In genomic region chr1:155527672-155528071, GRCh38 we compare ENCODE assay signal across 23 cellular contexts. TPM values are rescaled to one million over a fixed set of nuclear protein-coding genes. Genes with fewer than 3 reads are reported as not detected.
DNase-seq lines count a peak whose midpoint lies in the region; ATAC-seq and TF ChIP-seq lines count a peak whose summit lies in the region.
"Had no signal": no experiment of that assay in that cellular context is flagged by ENCODE, and none has a peak within 500 bp of the region (broad histone marks: within the 10 kb centered on the region; RNA-seq: fewer than 3 reads in every experiment).

No MANE protein-coding gene starts in this region.

- peaks cover 99% of the 10 kb centered on the region for H3K79me2 ChIP-seq in GM23338 (replicated peaks; ENCODE audit: insufficient read depth)

- TF ChIP-seq POLR2A in breast epithelium (IDR thresholded peaks at IDR 0.05) = no peak

- peaks cover 17% of the 10 kb centered on the region for H3K4me1 Mint-ChIP-seq in MCF 10A (ENCODE audit: insufficient read depth, unreplicated experiment)
- peaks cover 14% of the 10 kb centered on the region; the same call in 2 of the 3 replicates for H3K4me1 Mint-ChIP-seq in GM23338

- H3K4me3 Mint-ChIP-seq in MCF 10A (ENCODE audit: unreplicated experiment) = no peak overlapping the region
- H3K4me3 Mint-ChIP-seq in GM23338 = no peak overlapping the region
- H3K4me3 Mint-ChIP-seq: activated CD8-positive, alpha-beta memory T cell treated with anti-CD3 and anti-CD28 coated beads, Interleukin-2, amount 10 ng/mL, durations not matched to agents 7 days and 5 days; T-cell had no signal

- no peak overlapping the region for H3K4me2 ChIP-seq in GM23338

- CTCF ChIA-PET in MCF 10A (lab: Yijun Ruan, JAX) = interaction anchor here (0.6 to 1.1 kb wide), 3 partner anchors 125 to 276 kb away, joined by 3 to 6 read pairs (median 5); no protein-coding TSS in a partner anchor

- POLR2A ChIA-PET in MCF 10A (lab: Yijun Ruan, JAX) = interaction anchor here (0.9 to 1.6 kb wide), 6 partner anchors 9 to 35 kb away, joined by 3 to 8 read pairs (median 4); partner anchors contain the start of gene ASH1L

- peaks cover 43% of the 10 kb centered on the region for H4K20me1 ChIP-seq in GM23338 (replicated peaks; ENCODE audit: insufficient read depth)

- H3K36me3 ChIP-seq in breast epithelium (no peaks in the 10 kb centered on the region), psoas muscle (ENCODE audit: insufficient read depth in 1 of 2, low read depth in 1 of 2) (no peaks in the 10 kb centered on the region), GM23338 (ENCODE audit: insufficient read depth) (no peaks in the 10 kb centered on the region)
- H3K36me3 ChIP-seq: right lobe of liver, upper lobe of left lung had no signal

- H3K9me2 ChIP-seq in GM23338 (ENCODE audit: insufficient read depth) = no peaks in the 10 kb centered on the region

- H3K9me3 Mint-ChIP-seq in MCF 10A (ENCODE audit: unreplicated experiment) = no peaks in the 10 kb centered on the region
- no peaks in the 10 kb centered on the region for H3K9me3 Mint-ChIP-seq in GM23338
- H3K9me3 Mint-ChIP-seq: activated naive CD4-positive, alpha-beta T cell treated with anti-CD3 and anti-CD28 coated beads, Interleukin-2, amount 50 U/mL, for 72 hours; T-cell had no signal

- H3K27ac Mint-ChIP-seq in MCF 10A (ENCODE audit: low read depth, unreplicated experiment) (no peak overlapping the region), GM23338 (no peak overlapping the region)
- H3K27ac Mint-ChIP-seq: activated CD8-positive, alpha-beta memory T cell treated with anti-CD3 and anti-CD28 coated beads, Interleukin-2, amount 10 ng/mL, durations not matched to agents 7 days and 5 days; activated naive CD4-positive, alpha-beta T cell treated with anti-CD3 and anti-CD28 coated beads, Interleukin-2, amount 50 U/mL, for 72 hours; T-cell had no signal

- ATAC-seq in psoas muscle = peak in 3 of 4 donors; percentile 35 to 54 (median 44)
- ATAC-seq in HG02885 (IDR thresholded peaks at IDR 0.05; ENCODE audit: poor library complexity, unreplicated experiment) = no peak
- ATAC-seq in GM23338 = no peak
- ATAC-seq: activated CD8-positive, alpha-beta memory T cell treated with anti-CD3 and anti-CD28 coated beads, Interleukin-2, amount 10 ng/mL, durations not matched to agents 7 days and 5 days; activated naive CD4-positive, alpha-beta T cell treated with anti-CD3 and anti-CD28 coated beads, Interleukin-2, amount 50 U/mL, for 72 hours; T-cell had no signal

- no peak overlapping the region for H3K27ac ChIP-seq in breast epithelium
- H3K27ac ChIP-seq in psoas muscle = no peak overlapping the region
- no peak overlapping the region for H3K27ac ChIP-seq in GM23338 (ENCODE audit: low read depth)
- H3K27ac ChIP-seq: HL-60, right lobe of liver, upper lobe of left lung had no signal

- H3K27me3 ChIP-seq in breast epithelium (no peaks in the 10 kb centered on the region), psoas muscle (ENCODE audit: insufficient read depth in 3 of 3, low read length in 2 of 3) (no peaks in the 10 kb centered on the region), GM23338 (ENCODE audit: insufficient read depth) (no peaks in the 10 kb centered on the region)
- H3K27me3 ChIP-seq: right lobe of liver, upper lobe of left lung had no signal

- H3K4me3 ChIP-seq in breast epithelium = no peak overlapping the region
- no peak overlapping the region for H3K4me3 ChIP-seq in psoas muscle
- H3K4me3 ChIP-seq in GM23338 = no peak overlapping the region
- H3K4me3 ChIP-seq: right lobe of liver, upper lobe of left lung had no signal

- no peaks in the 10 kb centered on the region for H3K4me1 ChIP-seq in breast epithelium
- H3K4me1 ChIP-seq in psoas muscle = peaks cover 61% of the 10 kb centered on the region
- H3K4me1 ChIP-seq in GM23338 (ENCODE audit: insufficient read depth) = peaks cover 7% of the 10 kb centered on the region

- WGBS in psoas muscle, 3 donors = 71 to 82% (median 73%) methylated on average over 6 of the region's 6 CpGs

- BruUV-seq in MCF 10A (replicated peaks; lab: Mats Ljungman, UMichigan) = no TSS peak

- H2AFZ ChIP-seq in GM23338 = no peak overlapping the region

- H3K36me3 Mint-ChIP-seq in MCF 10A (ENCODE audit: insufficient read depth, unreplicated experiment) (peaks cover 20% of the 10 kb centered on the region), GM23338 (ENCODE audit: low read depth) (no peaks in the 10 kb centered on the region)
- H3K36me3 Mint-ChIP-seq: activated naive CD4-positive, alpha-beta T cell treated with anti-CD3 and anti-CD28 coated beads, Interleukin-2, amount 50 U/mL, for 72 hours had no signal

- intact Hi-C loops in MCF 10A (cut with micrococcal nuclease) = no loop called here
- intact Hi-C loops in breast epithelium (cut with DNase I; ENCODE audit: low total_unique reads) = no loop called here
- intact Hi-C loops in psoas muscle (cut with DNase I) = no loop called here

- H3K9me3 ChIP-seq in breast epithelium (no peaks in the 10 kb centered on the region), psoas muscle (no peaks in the 10 kb centered on the region)
- H3K9me3 ChIP-seq: right lobe of liver, upper lobe of left lung had no signal

- peak; percentile 42 for DNase-seq in MCF 10A (ENCODE audit: unreplicated experiment)
- DNase-seq in breast epithelium (ENCODE audit: low spot score in 2 of 2) = no peak
- peak; percentile 15 for DNase-seq in RPMI7951 (ENCODE audit: low read depth)
- peak; percentile 58 for DNase-seq in islet precursor cell
- no peak for DNase-seq in psoas muscle
- DNase-seq in DMS53 treated with DMSO at 0.1 percent for 48 hours (lab: John Stamatoyannopoulos, UW; ENCODE audit: unreplicated experiment) = no peak
- DNase-seq in GM23338 (ENCODE audit: low spot score) = no peak
- DNase-seq: activated CD4-positive, alpha-beta T cell treated with anti-CD3 and anti-CD28 coated beads for 48 hours; activated CD8-positive, alpha-beta memory T cell treated with anti-CD3 and anti-CD28 coated beads, Interleukin-2, amount 10 ng/mL, durations not matched to agents 7 days and 5 days; DMS79 treated with DMSO at 0.1 percent for 48 hours; erythroblast; hippocampal formation; NCI-H187; NCI-H345; occipital lobe; SIG-M5; stimulated activated CD4-positive, alpha-beta T cell treated with anti-CD3 and anti-CD28 coated beads, Interleukin-15, amount 100 ng/mL, for 24 hours; T-cell had no signal

- no peak for TF ChIP-seq CTCF in MCF 10A (IDR thresholded peaks at IDR 0.05; ENCODE audit: unreplicated experiment)
- no peak for TF ChIP-seq CTCF in breast epithelium (IDR thresholded peaks at IDR 0.05)
- TF ChIP-seq CTCF in psoas muscle (IDR thresholded peaks at IDR 0.05) = no peak
- no peak for TF ChIP-seq CTCF in GM23338 (conservative IDR thresholded peaks at IDR 0.05; ENCODE audit: low read depth in 2 of 2)

- no peaks in the 10 kb centered on the region; the same call in 1 of the 2 replicates for H3F3A ChIP-seq in GM23338 (replicated peaks; ENCODE audit: low read depth)

- H3K27me3 Mint-ChIP-seq in MCF 10A (ENCODE audit: insufficient read depth, unreplicated experiment) = no peaks in the 10 kb centered on the region
- H3K27me3 Mint-ChIP-seq in GM23338 (ENCODE audit: insufficient read depth, low read depth, poor library complexity) = no peaks in the 10 kb centered on the region
- H3K27me3 Mint-ChIP-seq: activated CD8-positive, alpha-beta memory T cell treated with anti-CD3 and anti-CD28 coated beads, Interleukin-2, amount 10 ng/mL, durations not matched to agents 7 days and 5 days; T-cell had no signal

TF ChIP-seq in GM23338, 12 proteins besides CTCF, POLR2A, EP300 and RAD21 (continues in another document):
- TF ChIP-seq, protein P1, sequence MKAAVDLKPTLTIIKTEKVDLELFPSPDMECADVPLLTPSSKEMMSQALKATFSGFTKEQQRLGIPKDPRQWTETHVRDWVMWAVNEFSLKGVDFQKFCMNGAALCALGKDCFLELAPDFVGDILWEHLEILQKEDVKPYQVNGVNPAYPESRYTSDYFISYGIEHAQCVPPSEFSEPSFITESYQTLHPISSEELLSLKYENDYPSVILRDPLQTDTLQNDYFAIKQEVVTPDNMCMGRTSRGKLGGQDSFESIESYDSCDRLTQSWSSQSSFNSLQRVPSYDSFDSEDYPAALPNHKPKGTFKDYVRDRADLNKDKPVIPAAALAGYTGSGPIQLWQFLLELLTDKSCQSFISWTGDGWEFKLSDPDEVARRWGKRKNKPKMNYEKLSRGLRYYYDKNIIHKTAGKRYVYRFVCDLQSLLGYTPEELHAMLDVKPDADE (IDR thresholded peaks at IDR 0.05) = no peak
- no peak for TF ChIP-seq EZH2 (IDR thresholded peaks at IDR 0.05; ENCODE audit: low read depth, unreplicated experiment)
- no peak for TF ChIP-seq POLR2AphosphoS5 (IDR thresholded peaks at IDR 0.05; ENCODE audit: low read depth)

RNA-seq across cellular contexts. Expression of gene ASH1L, which starts 34.9 kb away (rescaled TPM):
- total RNA-seq in MCF 10A (2022) (59.1 and 66.8 TPM in 2 replicates), breast epithelium (100 to 1,000 TPM in 1 of 3 donors, 10 to 100 TPM in 2; 83.2 to 103 (median 85.6) TPM), psoas muscle (10 to 100 TPM; 41.6 to 52.0 (median 47.6) TPM)
- total RNA-seq in RPMI7951 (2014; rRNA removed; shearing (Covaris generic)) = 14.0 and 19.8 TPM in 2 replicates
- polyA plus RNA-seq in psoas muscle (10 to 100 TPM in 1 of 3 donors, 1 to 10 TPM in 2; 6.5 to 29.0 (median 7.8) TPM), GM23338 (2016; fragmentation: Nextera tagmentation; extraction: Ambion mirVana) (17.7 and 24.7 TPM in 2 replicates)
- 17.4 and 23.6 TPM in 2 replicates for total RNA-seq in GM23338 (2014; rRNA removed; shearing (Covaris generic))

Comparison
In these comparisons a context has a peak if more than half of its experiments do, and no peak if none do; other contexts are left out.
1. DNase-seq: peak in MCF 10A (single experiment), RPMI7951 (single experiment) and islet precursor cell (single experiment); none in breast epithelium (0 of 2), psoas muscle (0 of 2), DMS53 treated with DMSO at 0.1 percent for 48 hours (single experiment) and GM23338 (single experiment).
2. ATAC-seq: peak in psoas muscle (3 of 4); none in HG02885 (single experiment) and GM23338 (single experiment).